ENCODE assay signal across 24 cellular contexts in the genomic region with DNA sequence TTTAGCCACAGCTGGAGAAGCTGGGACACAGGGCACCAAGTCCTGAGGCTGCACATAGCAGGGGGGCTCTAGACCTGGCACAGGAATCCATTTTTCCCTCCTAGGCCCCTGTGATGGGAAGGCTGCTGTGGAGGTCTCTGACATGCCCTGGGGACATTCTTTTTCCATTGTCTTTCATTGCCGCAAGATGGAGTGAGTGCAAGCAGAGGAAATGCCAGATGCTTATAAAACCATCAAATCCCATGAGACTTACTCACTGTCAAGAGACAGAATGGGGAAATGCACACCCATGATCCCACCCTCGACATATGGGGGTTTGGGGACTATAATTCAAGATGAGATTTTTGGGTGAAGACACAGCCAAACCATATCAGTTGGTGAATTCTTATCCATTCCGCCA.
"Had no signal": no experiment of that assay in that cellular context is flagged by ENCODE, and none has a peak within 500 bp of the region (broad histone marks: within the 10 kb centered on the region; RNA-seq: fewer than 3 reads in every experiment).

No MANE protein-coding gene starts in this region.

- H3K27ac ChIP-seq: esophagus muscularis mucosa, heart right ventricle, left lung, neutrophil, pancreas, right lobe of liver, transverse colon, upper lobe of right lung, vagina had no signal

- H3K4me3 ChIP-seq: esophagus muscularis mucosa, heart right ventricle, left lung, mucosa of descending colon, pancreas, right lobe of liver, transverse colon, upper lobe of right lung, vagina had no signal

- H3K36me3 ChIP-seq: esophagus muscularis mucosa, heart right ventricle, left lung, neutrophil, pancreas, right lobe of liver, transverse colon, upper lobe of right lung, vagina had no signal

- H3K27me3 ChIP-seq: esophagus muscularis mucosa, heart right ventricle, left lung, neutrophil, pancreas, right lobe of liver, transverse colon, upper lobe of right lung, vagina had no signal

- ATAC-seq: heart right ventricle; left cardiac atrium; left lung; mucosa of descending colon; natural killer cell treated with Interleukin-12 subunit alpha and Interleukin-12 subunit beta and Interleukin-15 and Interleukin-18, amount 100 ng/mL, for 72 hours; pancreas; right lobe of liver; stimulated activated naive B cell treated with anti-CD40 and anti-IgM and Interleukin-4, amounts not matched to agents 10 μg/mL and 1 μg/mL and 100 μg/mL, for 72 hours; upper lobe of right lung had no signal

- H3K4me1 ChIP-seq: esophagus muscularis mucosa, heart right ventricle, left lung, pancreas, right lobe of liver, transverse colon, upper lobe of right lung, vagina had no signal

- H3K9me3 ChIP-seq: neutrophil, pancreas, right lobe of liver, transverse colon, upper lobe of right lung, vagina had no signal

- DNase-seq: dermis blood vessel endothelial cell; effector memory CD4-positive, alpha-beta T cell; foreskin melanocyte; glutamatergic neuron; heart right ventricle; hippocampal formation; left cardiac atrium; left lung; mesenchymal stem cell; mucosa of descending colon; naive B cell; pancreas; retina; right lobe of liver; small intestine; stimulated activated CD4-positive, alpha-beta T cell treated with anti-CD3 and anti-CD28 coated beads, Interleukin-15, amount 100 ng/mL, for 24 hours; stimulated activated CD4-positive, alpha-beta T cell treated with anti-CD3 and anti-CD28 coated beads, Interleukin-2, amount 100 ng/mL, for 48 hours; stimulated activated naive B cell treated with anti-CD40 and anti-IgM and Interleukin-4, amounts not matched to agents 10 μg/mL and 1 μg/mL and 100 μg/mL, for 72 hours; transverse colon; upper lobe of right lung had no signal
